In genomic region chr1:6495041-6495441, GRCh38 we compare ENCODE assay signal across 1 cellular context.
TF ChIP-seq lines count a peak whose summit lies in the region.

No MANE protein-coding gene starts in this region.

TF ChIP-seq in H1, 55 proteins besides CTCF, POLR2A, EP300 and RAD21:
- no peak for TF ChIP-seq HDAC6 (IDR thresholded peaks at IDR 0.05; ENCODE audit: low read depth, low read length)
- no peak for TF ChIP-seq ATF3 (IDR thresholded peaks at IDR 0.05; ENCODE audit: insufficient read depth, low read depth, low read length)
- TF ChIP-seq PHF8 (conservative IDR thresholded peaks at IDR 0.05; ENCODE audit: low read depth, low read length): no peak
- TF ChIP-seq MAFK (IDR thresholded peaks at IDR 0.05; ENCODE audit: low read depth, low read length): no peak
- no peak for TF ChIP-seq SUZ12 (IDR thresholded peaks at IDR 0.05; ENCODE audit: low read length)
- TF ChIP-seq, protein P1, sequence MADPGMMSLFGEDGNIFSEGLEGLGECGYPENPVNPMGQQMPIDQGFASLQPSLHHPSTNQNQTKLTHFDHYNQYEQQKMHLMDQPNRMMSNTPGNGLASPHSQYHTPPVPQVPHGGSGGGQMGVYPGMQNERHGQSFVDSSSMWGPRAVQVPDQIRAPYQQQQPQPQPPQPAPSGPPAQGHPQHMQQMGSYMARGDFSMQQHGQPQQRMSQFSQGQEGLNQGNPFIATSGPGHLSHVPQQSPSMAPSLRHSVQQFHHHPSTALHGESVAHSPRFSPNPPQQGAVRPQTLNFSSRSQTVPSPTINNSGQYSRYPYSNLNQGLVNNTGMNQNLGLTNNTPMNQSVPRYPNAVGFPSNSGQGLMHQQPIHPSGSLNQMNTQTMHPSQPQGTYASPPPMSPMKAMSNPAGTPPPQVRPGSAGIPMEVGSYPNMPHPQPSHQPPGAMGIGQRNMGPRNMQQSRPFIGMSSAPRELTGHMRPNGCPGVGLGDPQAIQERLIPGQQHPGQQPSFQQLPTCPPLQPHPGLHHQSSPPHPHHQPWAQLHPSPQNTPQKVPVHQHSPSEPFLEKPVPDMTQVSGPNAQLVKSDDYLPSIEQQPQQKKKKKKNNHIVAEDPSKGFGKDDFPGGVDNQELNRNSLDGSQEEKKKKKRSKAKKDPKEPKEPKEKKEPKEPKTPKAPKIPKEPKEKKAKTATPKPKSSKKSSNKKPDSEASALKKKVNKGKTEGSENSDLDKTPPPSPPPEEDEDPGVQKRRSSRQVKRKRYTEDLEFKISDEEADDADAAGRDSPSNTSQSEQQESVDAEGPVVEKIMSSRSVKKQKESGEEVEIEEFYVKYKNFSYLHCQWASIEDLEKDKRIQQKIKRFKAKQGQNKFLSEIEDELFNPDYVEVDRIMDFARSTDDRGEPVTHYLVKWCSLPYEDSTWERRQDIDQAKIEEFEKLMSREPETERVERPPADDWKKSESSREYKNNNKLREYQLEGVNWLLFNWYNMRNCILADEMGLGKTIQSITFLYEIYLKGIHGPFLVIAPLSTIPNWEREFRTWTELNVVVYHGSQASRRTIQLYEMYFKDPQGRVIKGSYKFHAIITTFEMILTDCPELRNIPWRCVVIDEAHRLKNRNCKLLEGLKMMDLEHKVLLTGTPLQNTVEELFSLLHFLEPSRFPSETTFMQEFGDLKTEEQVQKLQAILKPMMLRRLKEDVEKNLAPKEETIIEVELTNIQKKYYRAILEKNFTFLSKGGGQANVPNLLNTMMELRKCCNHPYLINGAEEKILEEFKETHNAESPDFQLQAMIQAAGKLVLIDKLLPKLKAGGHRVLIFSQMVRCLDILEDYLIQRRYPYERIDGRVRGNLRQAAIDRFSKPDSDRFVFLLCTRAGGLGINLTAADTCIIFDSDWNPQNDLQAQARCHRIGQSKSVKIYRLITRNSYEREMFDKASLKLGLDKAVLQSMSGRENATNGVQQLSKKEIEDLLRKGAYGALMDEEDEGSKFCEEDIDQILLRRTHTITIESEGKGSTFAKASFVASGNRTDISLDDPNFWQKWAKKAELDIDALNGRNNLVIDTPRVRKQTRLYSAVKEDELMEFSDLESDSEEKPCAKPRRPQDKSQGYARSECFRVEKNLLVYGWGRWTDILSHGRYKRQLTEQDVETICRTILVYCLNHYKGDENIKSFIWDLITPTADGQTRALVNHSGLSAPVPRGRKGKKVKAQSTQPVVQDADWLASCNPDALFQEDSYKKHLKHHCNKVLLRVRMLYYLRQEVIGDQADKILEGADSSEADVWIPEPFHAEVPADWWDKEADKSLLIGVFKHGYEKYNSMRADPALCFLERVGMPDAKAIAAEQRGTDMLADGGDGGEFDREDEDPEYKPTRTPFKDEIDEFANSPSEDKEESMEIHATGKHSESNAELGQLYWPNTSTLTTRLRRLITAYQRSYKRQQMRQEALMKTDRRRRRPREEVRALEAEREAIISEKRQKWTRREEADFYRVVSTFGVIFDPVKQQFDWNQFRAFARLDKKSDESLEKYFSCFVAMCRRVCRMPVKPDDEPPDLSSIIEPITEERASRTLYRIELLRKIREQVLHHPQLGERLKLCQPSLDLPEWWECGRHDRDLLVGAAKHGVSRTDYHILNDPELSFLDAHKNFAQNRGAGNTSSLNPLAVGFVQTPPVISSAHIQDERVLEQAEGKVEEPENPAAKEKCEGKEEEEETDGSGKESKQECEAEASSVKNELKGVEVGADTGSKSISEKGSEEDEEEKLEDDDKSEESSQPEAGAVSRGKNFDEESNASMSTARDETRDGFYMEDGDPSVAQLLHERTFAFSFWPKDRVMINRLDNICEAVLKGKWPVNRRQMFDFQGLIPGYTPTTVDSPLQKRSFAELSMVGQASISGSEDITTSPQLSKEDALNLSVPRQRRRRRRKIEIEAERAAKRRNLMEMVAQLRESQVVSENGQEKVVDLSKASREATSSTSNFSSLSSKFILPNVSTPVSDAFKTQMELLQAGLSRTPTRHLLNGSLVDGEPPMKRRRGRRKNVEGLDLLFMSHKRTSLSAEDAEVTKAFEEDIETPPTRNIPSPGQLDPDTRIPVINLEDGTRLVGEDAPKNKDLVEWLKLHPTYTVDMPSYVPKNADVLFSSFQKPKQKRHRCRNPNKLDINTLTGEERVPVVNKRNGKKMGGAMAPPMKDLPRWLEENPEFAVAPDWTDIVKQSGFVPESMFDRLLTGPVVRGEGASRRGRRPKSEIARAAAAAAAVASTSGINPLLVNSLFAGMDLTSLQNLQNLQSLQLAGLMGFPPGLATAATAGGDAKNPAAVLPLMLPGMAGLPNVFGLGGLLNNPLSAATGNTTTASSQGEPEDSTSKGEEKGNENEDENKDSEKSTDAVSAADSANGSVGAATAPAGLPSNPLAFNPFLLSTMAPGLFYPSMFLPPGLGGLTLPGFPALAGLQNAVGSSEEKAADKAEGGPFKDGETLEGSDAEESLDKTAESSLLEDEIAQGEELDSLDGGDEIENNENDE (IDR thresholded peaks at IDR 0.05; ENCODE audit: insufficient replicate concordance, low read length): no peak
- TF ChIP-seq EZH2 (IDR thresholded peaks at IDR 0.05; ENCODE audit: low read depth, low read length, severe bottlenecking): no peak
- TF ChIP-seq USF2 (IDR thresholded peaks at IDR 0.05; ENCODE audit: low read length): no peak
- TF ChIP-seq TAF1 (IDR thresholded peaks at IDR 0.05; ENCODE audit: low read depth, low read length): no peak
- TF ChIP-seq SP4 (IDR thresholded peaks at IDR 0.05; ENCODE audit: low read length): no peak
- TF ChIP-seq SP1 (IDR thresholded peaks at IDR 0.05; ENCODE audit: low read depth, low read length): no peak
- no peak for TF ChIP-seq TBP (IDR thresholded peaks at IDR 0.05; ENCODE audit: low read depth, low read length)
- no peak for TF ChIP-seq NANOG (IDR thresholded peaks at IDR 0.05; ENCODE audit: insufficient read depth, low read depth, low read length, poor library complexity, severe bottlenecking)
- TF ChIP-seq CHD2 (IDR thresholded peaks at IDR 0.05; ENCODE audit: low read length): no peak
- TF ChIP-seq GTF2F1 (IDR thresholded peaks at IDR 0.05; ENCODE audit: borderline replicate concordance, low read depth, low read length): no peak
- TF ChIP-seq CHD1 (IDR thresholded peaks at IDR 0.05; ENCODE audit: low read depth, low read length): no peak
- no peak for TF ChIP-seq CREB1 (IDR thresholded peaks at IDR 0.05)
- TF ChIP-seq KDM1A (IDR thresholded peaks at IDR 0.05; ENCODE audit: borderline replicate concordance, low read length): no peak
